ENCODE assay signal across 1 cellular context in the genomic region with DNA sequence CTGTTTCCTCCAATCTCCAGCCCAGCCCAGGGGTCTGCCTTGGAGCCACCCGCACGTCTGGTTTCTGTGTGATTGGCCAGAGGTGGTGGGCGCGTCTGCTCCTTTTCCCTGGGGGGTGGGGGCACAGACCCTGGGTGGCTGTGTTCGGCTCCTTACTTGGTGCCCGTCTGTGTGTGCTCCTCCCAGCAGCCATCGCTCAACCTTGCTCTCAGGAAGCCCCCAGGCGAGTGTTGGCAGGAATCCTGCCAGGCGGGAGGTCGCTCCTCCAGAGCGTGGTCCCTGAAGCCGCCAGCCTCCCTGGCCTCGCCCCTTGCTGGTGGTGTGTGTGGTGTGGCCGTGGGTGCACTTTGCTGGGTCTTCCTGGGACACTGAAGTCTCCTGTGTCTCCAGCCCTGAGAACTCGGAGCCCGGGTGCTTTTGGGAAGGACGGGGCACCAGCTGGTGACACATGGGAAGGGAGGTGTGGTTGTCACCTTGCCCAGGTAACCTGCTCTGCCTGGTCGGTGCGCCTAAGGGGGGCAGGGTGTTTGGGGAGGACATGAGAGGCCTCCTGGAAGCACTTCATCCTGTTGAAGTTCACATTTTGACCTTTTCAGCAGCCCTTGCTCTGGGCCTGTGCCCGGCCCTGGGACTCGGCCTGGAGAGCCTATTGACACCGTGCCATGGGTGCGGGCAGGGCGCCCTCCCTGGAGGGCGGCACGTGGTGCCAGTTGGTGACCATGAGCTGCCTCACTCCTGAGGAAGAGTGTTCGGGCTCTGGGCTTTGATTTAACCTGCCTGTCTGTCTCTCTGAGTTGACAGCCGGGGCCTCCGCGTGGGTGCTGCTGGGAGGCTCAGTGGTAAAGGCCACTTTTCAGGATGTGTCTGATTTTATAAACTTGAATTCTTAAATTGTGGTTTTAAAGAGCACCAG.
TF ChIP-seq lines count a peak whose summit lies in the region.

No MANE protein-coding gene starts in this region.

TF ChIP-seq in HepG2, 621 proteins besides CTCF, POLR2A, EP300 and RAD21 (continued from another document):
- TF ChIP-seq, protein P1, sequence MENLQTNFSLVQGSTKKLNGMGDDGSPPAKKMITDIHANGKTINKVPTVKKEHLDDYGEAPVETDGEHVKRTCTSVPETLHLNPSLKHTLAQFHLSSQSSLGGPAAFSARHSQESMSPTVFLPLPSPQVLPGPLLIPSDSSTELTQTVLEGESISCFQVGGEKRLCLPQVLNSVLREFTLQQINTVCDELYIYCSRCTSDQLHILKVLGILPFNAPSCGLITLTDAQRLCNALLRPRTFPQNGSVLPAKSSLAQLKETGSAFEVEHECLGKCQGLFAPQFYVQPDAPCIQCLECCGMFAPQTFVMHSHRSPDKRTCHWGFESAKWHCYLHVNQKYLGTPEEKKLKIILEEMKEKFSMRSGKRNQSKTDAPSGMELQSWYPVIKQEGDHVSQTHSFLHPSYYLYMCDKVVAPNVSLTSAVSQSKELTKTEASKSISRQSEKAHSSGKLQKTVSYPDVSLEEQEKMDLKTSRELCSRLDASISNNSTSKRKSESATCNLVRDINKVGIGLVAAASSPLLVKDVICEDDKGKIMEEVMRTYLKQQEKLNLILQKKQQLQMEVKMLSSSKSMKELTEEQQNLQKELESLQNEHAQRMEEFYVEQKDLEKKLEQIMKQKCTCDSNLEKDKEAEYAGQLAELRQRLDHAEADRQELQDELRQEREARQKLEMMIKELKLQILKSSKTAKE (CRISPR knock-in tag; IDR thresholded peaks at IDR 0.05; ENCODE audit: borderline replicate concordance), result peak; percentile 45; the same call in 1 of the 2 replicates
- TF ChIP-seq IKZF1 (IDR thresholded peaks at IDR 0.05), result no peak
- TF ChIP-seq CCDC6 (CRISPR knock-in tag; IDR thresholded peaks at IDR 0.05), result no peak; the same call in 1 of the 2 replicates
- no peak; the same call in none of the 2 replicates for TF ChIP-seq ZNF34 (CRISPR knock-in tag; IDR thresholded peaks at IDR 0.05; ENCODE audit: borderline replicate concordance)
- TF ChIP-seq JUND (CRISPR knock-in tag; IDR thresholded peaks at IDR 0.05), result no peak
- no peak for TF ChIP-seq NCOR1 (IDR thresholded peaks at IDR 0.05; ENCODE audit: borderline replicate concordance, low read length)
- TF ChIP-seq KAT2B (IDR thresholded peaks at IDR 0.05; ENCODE audit: borderline replicate concordance, low read depth, low read length), result no peak
- no peak for TF ChIP-seq ZNF282 (IDR thresholded peaks at IDR 0.05; ENCODE audit: partially characterized antibody)
- no peak for TF ChIP-seq SPEN (CRISPR knock-in tag; IDR thresholded peaks at IDR 0.05; ENCODE audit: low read depth)
- TF ChIP-seq, protein P2, sequence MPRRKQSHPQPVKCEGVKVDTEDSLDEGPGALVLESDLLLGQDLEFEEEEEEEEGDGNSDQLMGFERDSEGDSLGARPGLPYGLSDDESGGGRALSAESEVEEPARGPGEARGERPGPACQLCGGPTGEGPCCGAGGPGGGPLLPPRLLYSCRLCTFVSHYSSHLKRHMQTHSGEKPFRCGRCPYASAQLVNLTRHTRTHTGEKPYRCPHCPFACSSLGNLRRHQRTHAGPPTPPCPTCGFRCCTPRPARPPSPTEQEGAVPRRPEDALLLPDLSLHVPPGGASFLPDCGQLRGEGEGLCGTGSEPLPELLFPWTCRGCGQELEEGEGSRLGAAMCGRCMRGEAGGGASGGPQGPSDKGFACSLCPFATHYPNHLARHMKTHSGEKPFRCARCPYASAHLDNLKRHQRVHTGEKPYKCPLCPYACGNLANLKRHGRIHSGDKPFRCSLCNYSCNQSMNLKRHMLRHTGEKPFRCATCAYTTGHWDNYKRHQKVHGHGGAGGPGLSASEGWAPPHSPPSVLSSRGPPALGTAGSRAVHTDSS (CRISPR knock-in tag; conservative IDR thresholded peaks at IDR 0.05), result no peak
- TF ChIP-seq, protein P3, sequence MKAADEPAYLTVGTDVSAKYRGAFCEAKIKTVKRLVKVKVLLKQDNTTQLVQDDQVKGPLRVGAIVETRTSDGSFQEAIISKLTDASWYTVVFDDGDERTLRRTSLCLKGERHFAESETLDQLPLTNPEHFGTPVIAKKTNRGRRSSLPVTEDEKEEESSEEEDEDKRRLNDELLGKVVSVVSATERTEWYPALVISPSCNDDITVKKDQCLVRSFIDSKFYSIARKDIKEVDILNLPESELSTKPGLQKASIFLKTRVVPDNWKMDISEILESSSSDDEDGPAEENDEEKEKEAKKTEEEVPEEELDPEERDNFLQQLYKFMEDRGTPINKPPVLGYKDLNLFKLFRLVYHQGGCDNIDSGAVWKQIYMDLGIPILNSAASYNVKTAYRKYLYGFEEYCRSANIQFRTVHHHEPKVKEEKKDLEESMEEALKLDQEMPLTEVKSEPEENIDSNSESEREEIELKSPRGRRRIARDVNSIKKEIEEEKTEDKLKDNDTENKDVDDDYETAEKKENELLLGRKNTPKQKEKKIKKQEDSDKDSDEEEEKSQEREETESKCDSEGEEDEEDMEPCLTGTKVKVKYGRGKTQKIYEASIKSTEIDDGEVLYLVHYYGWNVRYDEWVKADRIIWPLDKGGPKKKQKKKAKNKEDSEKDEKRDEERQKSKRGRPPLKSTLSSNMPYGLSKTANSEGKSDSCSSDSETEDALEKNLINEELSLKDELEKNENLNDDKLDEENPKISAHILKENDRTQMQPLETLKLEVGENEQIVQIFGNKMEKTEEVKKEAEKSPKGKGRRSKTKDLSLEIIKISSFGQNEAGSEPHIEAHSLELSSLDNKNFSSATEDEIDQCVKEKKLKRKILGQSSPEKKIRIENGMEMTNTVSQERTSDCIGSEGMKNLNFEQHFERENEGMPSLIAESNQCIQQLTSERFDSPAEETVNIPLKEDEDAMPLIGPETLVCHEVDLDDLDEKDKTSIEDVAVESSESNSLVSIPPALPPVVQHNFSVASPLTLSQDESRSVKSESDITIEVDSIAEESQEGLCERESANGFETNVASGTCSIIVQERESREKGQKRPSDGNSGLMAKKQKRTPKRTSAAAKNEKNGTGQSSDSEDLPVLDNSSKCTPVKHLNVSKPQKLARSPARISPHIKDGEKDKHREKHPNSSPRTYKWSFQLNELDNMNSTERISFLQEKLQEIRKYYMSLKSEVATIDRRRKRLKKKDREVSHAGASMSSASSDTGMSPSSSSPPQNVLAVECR (CRISPR knock-in tag; IDR thresholded peaks at IDR 0.05; ENCODE audit: borderline replicate concordance), result no peak
- no peak; the same call in 1 of the 2 replicates for TF ChIP-seq CREM (IDR thresholded peaks at IDR 0.05)
- no peak for TF ChIP-seq CREM (CRISPR knock-in tag; IDR thresholded peaks at IDR 0.05)
- TF ChIP-seq, protein P4, sequence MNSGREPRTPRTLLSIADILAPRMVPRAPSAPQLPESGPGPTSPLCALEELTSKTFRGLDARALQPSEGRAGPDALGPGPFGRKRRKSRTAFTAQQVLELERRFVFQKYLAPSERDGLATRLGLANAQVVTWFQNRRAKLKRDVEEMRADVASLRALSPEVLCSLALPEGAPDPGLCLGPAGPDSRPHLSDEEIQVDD (CRISPR knock-in tag; IDR thresholded peaks at IDR 0.05; ENCODE audit: borderline replicate concordance), result no peak
- TF ChIP-seq, protein P5, sequence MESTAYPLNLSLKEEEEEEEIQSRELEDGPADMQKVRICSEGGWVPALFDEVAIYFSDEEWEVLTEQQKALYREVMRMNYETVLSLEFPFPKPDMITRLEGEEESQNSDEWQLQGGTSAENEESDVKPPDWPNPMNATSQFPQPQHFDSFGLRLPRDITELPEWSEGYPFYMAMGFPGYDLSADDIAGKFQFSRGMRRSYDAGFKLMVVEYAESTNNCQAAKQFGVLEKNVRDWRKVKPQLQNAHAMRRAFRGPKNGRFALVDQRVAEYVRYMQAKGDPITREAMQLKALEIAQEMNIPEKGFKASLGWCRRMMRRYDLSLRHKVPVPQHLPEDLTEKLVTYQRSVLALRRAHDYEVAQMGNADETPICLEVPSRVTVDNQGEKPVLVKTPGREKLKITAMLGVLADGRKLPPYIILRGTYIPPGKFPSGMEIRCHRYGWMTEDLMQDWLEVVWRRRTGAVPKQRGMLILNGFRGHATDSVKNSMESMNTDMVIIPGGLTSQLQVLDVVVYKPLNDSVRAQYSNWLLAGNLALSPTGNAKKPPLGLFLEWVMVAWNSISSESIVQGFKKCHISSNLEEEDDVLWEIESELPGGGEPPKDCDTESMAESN (CRISPR knock-in tag; conservative IDR thresholded peaks at IDR 0.05), result 0 out of 2 replicates have a peak, but pooled peaks have one; percentile 40
- TF ChIP-seq, protein P6, sequence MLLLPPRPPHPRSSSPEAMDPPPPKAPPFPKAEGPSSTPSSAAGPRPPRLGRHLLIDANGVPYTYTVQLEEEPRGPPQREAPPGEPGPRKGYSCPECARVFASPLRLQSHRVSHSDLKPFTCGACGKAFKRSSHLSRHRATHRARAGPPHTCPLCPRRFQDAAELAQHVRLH (CRISPR knock-in tag; IDR thresholded peaks at IDR 0.05; ENCODE audit: borderline replicate concordance, low read depth), result 0 out of 2 replicates have a peak, but pooled peaks have one; percentile 16
- no peak for TF ChIP-seq SIX4 (CRISPR knock-in tag; IDR thresholded peaks at IDR 0.05)
- TF ChIP-seq NRL (CRISPR knock-in tag; IDR thresholded peaks at IDR 0.05; ENCODE audit: borderline replicate concordance), result 0 out of 2 replicates have a peak, but pooled peaks have one; percentile 13
- no peak for TF ChIP-seq ZSCAN25 (CRISPR knock-in tag; IDR thresholded peaks at IDR 0.05)
- TF ChIP-seq, protein P7, sequence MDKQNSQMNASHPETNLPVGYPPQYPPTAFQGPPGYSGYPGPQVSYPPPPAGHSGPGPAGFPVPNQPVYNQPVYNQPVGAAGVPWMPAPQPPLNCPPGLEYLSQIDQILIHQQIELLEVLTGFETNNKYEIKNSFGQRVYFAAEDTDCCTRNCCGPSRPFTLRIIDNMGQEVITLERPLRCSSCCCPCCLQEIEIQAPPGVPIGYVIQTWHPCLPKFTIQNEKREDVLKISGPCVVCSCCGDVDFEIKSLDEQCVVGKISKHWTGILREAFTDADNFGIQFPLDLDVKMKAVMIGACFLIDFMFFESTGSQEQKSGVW (CRISPR knock-in tag; IDR thresholded peaks at IDR 0.05; ENCODE audit: borderline replicate concordance), result no peak
- no peak for TF ChIP-seq NPAS2 (CRISPR knock-in tag; IDR thresholded peaks at IDR 0.05; ENCODE audit: borderline replicate concordance)
- TF ChIP-seq MIXL1 (CRISPR knock-in tag; IDR thresholded peaks at IDR 0.05), result no peak
- no peak for TF ChIP-seq ZNF460 (CRISPR knock-in tag; IDR thresholded peaks at IDR 0.05; ENCODE audit: borderline replicate concordance)
- TF ChIP-seq ZMYM3 (CRISPR knock-in tag; IDR thresholded peaks at IDR 0.05), result no peak
- no peak for TF ChIP-seq GTF3A (CRISPR knock-in tag; conservative IDR thresholded peaks at IDR 0.05)
- TF ChIP-seq, protein P8, sequence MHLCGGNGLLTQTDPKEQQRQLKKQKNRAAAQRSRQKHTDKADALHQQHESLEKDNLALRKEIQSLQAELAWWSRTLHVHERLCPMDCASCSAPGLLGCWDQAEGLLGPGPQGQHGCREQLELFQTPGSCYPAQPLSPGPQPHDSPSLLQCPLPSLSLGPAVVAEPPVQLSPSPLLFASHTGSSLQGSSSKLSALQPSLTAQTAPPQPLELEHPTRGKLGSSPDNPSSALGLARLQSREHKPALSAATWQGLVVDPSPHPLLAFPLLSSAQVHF (CRISPR knock-in tag; IDR thresholded peaks at IDR 0.05), result no peak
TF ChIP-seq in HepG2: peak in this region for 116.
